8 cellular contexts compared by ENCODE assay signal in genomic region chr2:70087703-70088507, GRCh38. TPM values are rescaled to one million over a fixed set of nuclear protein-coding genes. Genes with fewer than 3 reads are reported as not detected.
DNase-seq lines count a peak whose midpoint lies in the region; ATAC-seq and TF ChIP-seq lines count a peak whose summit lies in the region.

No MANE protein-coding gene starts in this region.

- peak overlapping the region; percentile 100 for H3K4me2 ChIP-seq in KMS-11

- peaks cover 35% of the 10 kb centered on the region for H3K79me2 ChIP-seq in KMS-11 (ENCODE audit: insufficient read depth, low read depth)

- DNase-seq in G401 (ENCODE audit: low spot score) (peak; percentile 59), mesenteric fat pad (ENCODE audit: low spot score) (peak; percentile 90)
- DNase-seq in activated CD4-positive, alpha-beta T cell treated with anti-CD3 and anti-CD28 coated beads, Interleukin-2, amount 50 U/mL, for 1 hour = peak; percentile 29
- DNase-seq in effector memory CD8-positive, alpha-beta T cell = peak in 1 of 3 experiments; percentile 23
- DNase-seq in stimulated activated naive CD4-positive, alpha-beta T cell treated with Interleukin-2 at 50 U/mL for 16 hours (lab: John Stamatoyannopoulos, UW) = peak; percentile 52

- no peaks in the 10 kb centered on the region for H4K20me1 ChIP-seq in KMS-11 (ENCODE audit: insufficient read depth)

- no peaks in the 10 kb centered on the region for H3K9me3 Mint-ChIP-seq in effector memory CD8-positive, alpha-beta T cell

- H3K4me1 Mint-ChIP-seq in effector memory CD8-positive, alpha-beta T cell (ENCODE audit: low read depth in 2 of 2) = peaks cover 54 to 55% of the 10 kb centered on the region in 2 donors

- peak overlapping the region; percentile 96 for H3K4me3 Mint-ChIP-seq in effector memory CD8-positive, alpha-beta T cell

- no peaks in the 10 kb centered on the region for H3K27me3 ChIP-seq in KMS-11 (ENCODE audit: insufficient read depth, low read depth)

- H3K27ac Mint-ChIP-seq in effector memory CD8-positive, alpha-beta T cell = peak overlapping the region; percentile 100

- peaks cover 56% of the 10 kb centered on the region for H3K36me3 Mint-ChIP-seq in effector memory CD8-positive, alpha-beta T cell (ENCODE audit: insufficient read depth)

- H3K4me1 ChIP-seq in KMS-11 (ENCODE audit: low read depth, poor library complexity, severe bottlenecking) = peaks cover 47% of the 10 kb centered on the region

- H3K4me3 ChIP-seq in KMS-11 (IDR thresholded peaks at IDR 0.05; ENCODE audit: insufficient read depth, low read depth, low read length) = peak overlapping the region; percentile 75

- no peak for ATAC-seq in effector memory CD8-positive, alpha-beta T cell (replicated peaks)
- no peak for ATAC-seq in GM19023 (IDR thresholded peaks at IDR 0.05; ENCODE audit: unreplicated experiment)
- ATAC-seq in GM21529 (IDR thresholded peaks at IDR 0.05; ENCODE audit: unreplicated experiment) = no peak

- no peaks in the 10 kb centered on the region for H3K27me3 Mint-ChIP-seq in effector memory CD8-positive, alpha-beta T cell

- in situ Hi-C loops in G401 (cut with HindIII; ENCODE audit: low sequenced_read_pairs) = no loop called here

- TF ChIP-seq CTCF in KMS-11 (conservative IDR thresholded peaks at IDR 0.05; ENCODE audit: low read depth, low read length) = no peak; the same call in 1 of the 2 replicates

- 0 out of 2 replicates have a peak overlapping the region, but pooled peaks have one; percentile 7 for H2AFZ ChIP-seq in KMS-11 (ENCODE audit: low read depth)

- H3K27ac ChIP-seq in KMS-11 = peak overlapping the region; percentile 100

- H3K9ac ChIP-seq in KMS-11 = peak overlapping the region; percentile 100

- peaks cover 4% of the 10 kb centered on the region; the same call in 1 of the 2 replicates for H3K36me3 ChIP-seq in KMS-11 (ENCODE audit: insufficient read depth)

RNA-seq across cellular contexts. Expression of gene PCBP1, which starts 0.6 kb away (rescaled TPM):
- 150 and 167 TPM in 2 replicates for total RNA-seq in G401 (2014; rRNA removed; shearing (Covaris generic))
- total RNA-seq in mesenteric fat pad = 399 TPM
